Comparison of ENCODE assay signal across 8 cellular contexts in genomic region chr12:128969480-128970055, GRCh38.
DNase-seq lines count a peak whose midpoint lies in the region; ATAC-seq and TF ChIP-seq lines count a peak whose summit lies in the region.

No MANE protein-coding gene starts in this region.

- no peak overlapping the region for H3K27ac Mint-ChIP-seq in activated CD4-positive, alpha-beta memory T cell treated with anti-CD3 and anti-CD28 coated beads, Interleukin-2, amount 10 ng/mL, durations not matched to agents 7 days and 5 days

- CTCF ChIA-PET in activated CD4-positive, alpha-beta memory T cell treated with anti-CD3 and anti-CD28 coated beads, Interleukin-2, amount 10 ng/mL, durations not matched to agents 7 days and 5 days (lab: Charles Lee) = interaction anchor here (0.6 to 1.3 kb wide), 2 partner anchors 20 to 1521 kb away, joined by 3 to 9 read pairs; no protein-coding TSS in a partner anchor

- peaks cover 0 to 11% (median 5%) of the 10 kb centered on the region in 11 donors for H3K9me3 ChIP-seq in heart right ventricle

- no peak overlapping the region for H3K4me3 Mint-ChIP-seq in activated CD4-positive, alpha-beta memory T cell treated with anti-CD3 and anti-CD28 coated beads, Interleukin-2, amount 10 ng/mL, durations not matched to agents 7 days and 5 days

- H3K27ac ChIP-seq in heart right ventricle = no peak overlapping the region

- no peaks in the 10 kb centered on the region for H3K4me1 ChIP-seq in heart right ventricle

- intact Hi-C loops in heart right ventricle (cut with DNase I) = no loop called here
- intact Hi-C loops in Right ventricle myocardium inferior (cut with DNase I) = no loop called here

- H3K27me3 ChIP-seq in heart right ventricle = peaks cover 4 to 68% (median 48%) of the 10 kb centered on the region in 7 donors

- peaks cover 3% of the 10 kb centered on the region for H3K27me3 Mint-ChIP-seq in activated CD4-positive, alpha-beta memory T cell treated with anti-CD3 and anti-CD28 coated beads, Interleukin-2, amount 10 ng/mL, durations not matched to agents 7 days and 5 days

- no peaks in the 10 kb centered on the region for H3K4me1 Mint-ChIP-seq in activated CD4-positive, alpha-beta memory T cell treated with anti-CD3 and anti-CD28 coated beads, Interleukin-2, amount 10 ng/mL, durations not matched to agents 7 days and 5 days

- ATAC-seq in heart right ventricle = peak in 4 of 8 donors; percentile 50 to 71 (median 66)
- ATAC-seq in Right ventricle myocardium inferior = no peak
- ATAC-seq in HG02642 (IDR thresholded peaks at IDR 0.05; ENCODE audit: poor library complexity, unreplicated experiment) = peak; percentile 89
- no peak for ATAC-seq in GM18861 (IDR thresholded peaks at IDR 0.05; ENCODE audit: unreplicated experiment)

- H3K9me3 Mint-ChIP-seq in activated CD4-positive, alpha-beta memory T cell treated with anti-CD3 and anti-CD28 coated beads, Interleukin-2, amount 10 ng/mL, durations not matched to agents 7 days and 5 days = peaks cover 3% of the 10 kb centered on the region

- H3K36me3 ChIP-seq in heart right ventricle = no peaks in the 10 kb centered on the region

- 0 to 2% methylated on average over 18 of the region's 18 CpGs for WGBS in heart right ventricle, 2 donors

- TF ChIP-seq CTCF in heart right ventricle (IDR thresholded peaks at IDR 0.05) = peak in 5 of 9 donors; percentile 20 to 41 (median 25)

- H3K4me3 ChIP-seq in heart right ventricle = no peak overlapping the region

- DNase-seq in heart right ventricle (no peak), Right ventricle myocardium inferior (ENCODE audit: missing footprints) (no peak), NCI-H1417 (lab: John Stamatoyannopoulos, UW) (peak; percentile 98 to 99 (median 98)), islet precursor cell (peak; percentile 88), OCI-M2 (lab: John Stamatoyannopoulos, UW; ENCODE audit: unreplicated experiment) (no peak)
- DNase-seq in activated CD4-positive, alpha-beta memory T cell treated with anti-CD3 and anti-CD28 coated beads, Interleukin-2, amount 10 ng/mL, durations not matched to agents 7 days and 5 days = peak; percentile 20

- POLR2A ChIA-PET in activated CD4-positive, alpha-beta memory T cell treated with anti-CD3 and anti-CD28 coated beads, Interleukin-2, amount 10 ng/mL, durations not matched to agents 7 days and 5 days (lab: Charles Lee) = no interaction called here

- no peaks in the 10 kb centered on the region for H3K36me3 Mint-ChIP-seq in activated CD4-positive, alpha-beta memory T cell treated with anti-CD3 and anti-CD28 coated beads, Interleukin-2, amount 10 ng/mL, durations not matched to agents 7 days and 5 days (ENCODE audit: low read depth)

Comparison
In these comparisons a context has a peak if more than half of its experiments do, and no peak if none do; other contexts are left out.
1. DNase-seq: peak in NCI-H1417 (3 of 3), activated CD4-positive, alpha-beta memory T cell treated with anti-CD3 and anti-CD28 coated beads, Interleukin-2, amount 10 ng/mL, durations not matched to agents 7 days and 5 days (single experiment) and islet precursor cell (single experiment); none in heart right ventricle (0 of 2), Right ventricle myocardium inferior (single experiment) and OCI-M2 (single experiment).